Comparison of ENCODE assay signal across 8 cellular contexts in the genomic region with DNA sequence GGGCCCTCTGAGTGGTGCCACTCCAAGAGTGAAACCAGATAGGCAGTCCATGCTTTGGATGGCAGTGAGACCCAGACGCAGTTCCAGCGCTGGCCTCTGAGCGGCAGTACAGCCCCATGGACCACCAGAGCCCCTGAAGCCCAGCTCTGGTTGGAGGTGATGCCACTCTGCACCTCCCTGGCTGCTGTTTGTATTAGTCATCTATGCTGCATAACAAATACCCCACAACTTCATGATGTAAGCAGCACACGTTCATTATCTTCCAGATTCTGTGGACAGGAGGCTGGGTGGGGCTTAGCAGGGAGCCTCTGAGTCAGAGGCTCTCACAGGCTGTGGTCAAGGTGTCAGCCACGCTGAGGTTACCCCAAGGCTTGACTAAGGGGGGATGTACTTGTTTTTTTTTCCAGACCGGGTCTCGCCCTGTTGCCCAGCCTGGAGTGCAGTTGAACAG. TPM values are rescaled to one million over a fixed set of nuclear protein-coding genes. Genes with fewer than 3 reads are reported as not detected.
A peak's percentile ranks its signal among the peaks of the same experiment; 100 is the strongest.
DNase-seq lines count a peak whose midpoint lies in the region; ATAC-seq and TF ChIP-seq lines count a peak whose summit lies in the region.

No MANE protein-coding gene starts in this region.

- H3K4me3 ChIP-seq in dorsolateral prefrontal cortex, result no peak overlapping the region

- peak overlapping the region in 2 of 8 donors; percentile 39 to 56 for H3K4me3 Mint-ChIP-seq in naive B cell

- peak in 55 of 56 donors; percentile 25 to 80 (median 70) for TF ChIP-seq CTCF in dorsolateral prefrontal cortex (IDR thresholded peaks at IDR 0.05 in 54 of 56, conservative IDR thresholded peaks at IDR 0.05 in 2 of 56; ENCODE audit: low read depth in 1 of 56, partially characterized antibody in 56 of 56)

- H3K27ac Mint-ChIP-seq in naive B cell, result no peak overlapping the region

- peaks cover 9 to 28% (median 11%) of the 10 kb centered on the region in 3 donors for H3K4me1 Mint-ChIP-seq in naive B cell

- no peaks in the 10 kb centered on the region for H3K9me3 Mint-ChIP-seq in naive B cell

- peak overlapping the region in 1 of 59 donors; percentile 12 for H3K27ac ChIP-seq in dorsolateral prefrontal cortex

- peak; percentile 79 to 87 for ATAC-seq in naive B cell (ENCODE audit: low read depth in 2 of 2)
- ATAC-seq in HG03135 (IDR thresholded peaks at IDR 0.05; ENCODE audit: unreplicated experiment), result no peak

- H3K36me3 Mint-ChIP-seq in naive B cell, result no peaks in the 10 kb centered on the region

- no peaks in the 10 kb centered on the region for H3K27me3 ChIP-seq in dorsolateral prefrontal cortex

- DNase-seq in NCI-H524 (lab: John Stamatoyannopoulos, UW) (peak; percentile 32 to 71), NCI-H524 treated with DMSO at 0.1 percent for 48 hours (lab: John Stamatoyannopoulos, UW) (no peak), NCI-H345 treated with DMSO at 0.1 percent for 48 hours (lab: John Stamatoyannopoulos, UW; ENCODE audit: unreplicated experiment) (peak; percentile 23), dorsolateral prefrontal cortex (peak in 6 of 10 donors; percentile 53 to 76 (median 70)), naive B cell (peak; percentile 68)
- DNase-seq in activated CD4-positive, alpha-beta T cell treated with anti-CD3 and anti-CD28 coated beads, Interleukin-2, amount 50 U/mL, for 4 hours, result peak; percentile 70 to 71
- DNase-seq in stimulated activated naive CD4-positive, alpha-beta T cell (lab: John Stamatoyannopoulos, UW), result peak; percentile 45 to 66 (median 52)

- intact Hi-C loops in dorsolateral prefrontal cortex (cut with DNase I), result loop anchor here in 1 of 2 donors (5.0 kb wide), 1 partner anchor 95 kb away; no protein-coding TSS in a partner anchor

- no peaks in the 10 kb centered on the region for H3K27me3 Mint-ChIP-seq in naive B cell

RNA-seq across cellular contexts. Expression of gene NME4, which starts 5.1 kb away (rescaled TPM):
- 10 to 100 TPM; 27.9 to 89.2 (median 49.4) TPM for total RNA-seq in dorsolateral prefrontal cortex
- 100 to 1,000 TPM in 1 of 6 donors, 10 to 100 TPM in 5; 56.9 to 104 (median 65.1) TPM for polyA plus RNA-seq in naive B cell (ENCODE audit: low read depth in 6 of 6)

RNA-seq across cellular contexts. Expression of gene DECR2, which starts 9.8 kb away (rescaled TPM):
- 10 to 100 TPM in 108 of 120 experiments, 1 to 10 TPM in 12; 7.2 to 23.9 (median 13.5) TPM for total RNA-seq in dorsolateral prefrontal cortex
- 1 to 10 TPM; 3.8 to 9.4 (median 5.2) TPM for polyA plus RNA-seq in naive B cell (ENCODE audit: low read depth in 6 of 6)

RNA-seq across cellular contexts. Expression of gene PGAP6, which starts 10.1 kb away (rescaled TPM):
- 10 to 100 TPM; 16.0 to 41.4 (median 25.9) TPM for total RNA-seq in dorsolateral prefrontal cortex
- polyA plus RNA-seq in naive B cell (ENCODE audit: low read depth in 6 of 6), result 10 to 100 TPM in 5 of 6 donors, 1 to 10 TPM in 1; 7.1 to 24.3 (median 17.2) TPM

RNA-seq across cellular contexts. Expression of gene MRPL28, which starts 21.6 kb away (rescaled TPM):
- total RNA-seq in dorsolateral prefrontal cortex, result 10 to 100 TPM; 38.3 to 94.6 (median 65.9) TPM
- polyA plus RNA-seq in naive B cell (ENCODE audit: low read depth in 6 of 6), result 10 to 100 TPM; 60.1 to 76.8 (median 65.7) TPM

RNA-seq across cellular contexts. Expression of gene RAB11FIP3, which starts 33.5 kb away (rescaled TPM):
- 100 to 1,000 TPM in 110 of 120 experiments, 10 to 100 TPM in 10; 84.7 to 179 (median 116) TPM for total RNA-seq in dorsolateral prefrontal cortex
- polyA plus RNA-seq in naive B cell (ENCODE audit: low read depth in 6 of 6), result 1 to 10 TPM; 1.0 to 4.8 (median 1.9) TPM
